14 cellular contexts compared by ENCODE assay signal in the genomic region with DNA sequence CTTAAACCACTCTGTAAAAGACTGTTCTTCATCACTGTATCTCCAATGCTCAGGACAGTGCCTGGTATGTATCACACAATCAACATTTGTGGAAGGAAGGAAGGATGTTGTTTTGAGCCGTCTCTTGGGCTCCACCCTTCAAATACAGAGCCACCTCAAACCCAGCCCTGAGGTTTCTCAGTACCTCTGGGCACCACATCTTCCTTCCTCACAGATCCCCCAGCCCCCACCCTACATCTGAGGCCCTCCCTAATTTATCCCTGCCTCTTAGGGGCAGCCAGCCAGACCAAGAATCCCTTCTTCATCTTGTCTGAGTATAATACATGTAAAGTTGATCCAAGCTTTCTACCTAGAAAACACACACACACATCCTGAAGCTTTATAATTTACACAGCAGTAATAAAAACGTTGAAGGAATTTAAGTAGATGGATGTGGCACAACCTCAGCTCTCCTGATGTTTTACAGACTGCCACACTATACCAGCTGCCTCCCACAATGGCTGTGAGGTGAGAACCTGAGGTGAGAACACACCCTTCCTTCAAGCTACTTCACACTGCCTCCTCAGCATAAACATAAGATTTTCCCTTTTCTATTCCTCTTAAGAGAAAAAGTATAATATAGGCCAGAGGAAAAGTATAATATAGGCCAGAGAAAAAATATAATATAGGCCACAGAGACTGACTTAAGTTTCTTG. TPM values are rescaled to one million over a fixed set of nuclear protein-coding genes. Genes with fewer than 3 reads are reported as not detected.
A peak's percentile ranks its signal among the peaks of the same experiment; 100 is the strongest.
DNase-seq lines count a peak whose midpoint lies in the region; ATAC-seq and TF ChIP-seq lines count a peak whose summit lies in the region.
"Had no signal": no experiment of that assay in that cellular context is flagged by ENCODE, and none has a peak within 500 bp of the region (broad histone marks: within the 10 kb centered on the region; RNA-seq: fewer than 3 reads in every experiment).

No MANE protein-coding gene starts in this region.

- H3K9me3 Mint-ChIP-seq in activated T-helper 1 cell treated with anti-CD3 and anti-CD28 coated beads, Interleukin-12 subunit alpha, Interleukin-12 subunit beta, Interleukin-2, Interleukin-4 antibody, amounts not matched to agents 30 ng/mL and 10 ng/mL and 1 ng/mL, durations not matched to agents 14 hours and 24 hours and 36 hours, result peaks cover 9% of the 10 kb centered on the region
- H3K9me3 Mint-ChIP-seq in natural killer cell, result no peaks in the 10 kb centered on the region
- H3K9me3 Mint-ChIP-seq: HFFc6 had no signal

- intact Hi-C loops in activated T-helper 1 cell treated with anti-CD3 and anti-CD28 coated beads, Interleukin-12 subunit alpha, Interleukin-12 subunit beta, Interleukin-2, Interleukin-4 antibody, amounts not matched to agents 30 ng/mL and 10 ng/mL and 1 ng/mL, durations not matched to agents 14 hours and 24 hours and 36 hours (cut with micrococcal nuclease), result loop anchor here (2.0 kb wide), 3 partner anchors 20 to 124 kb away; no protein-coding TSS in a partner anchor
- intact Hi-C loops in natural killer cell (cut with micrococcal nuclease), result loop anchor here (2.0 to 5.0 kb wide), 3 partner anchors 16 to 206 kb away; no protein-coding TSS in a partner anchor

- peaks cover 12% of the 10 kb centered on the region for H3K36me3 Mint-ChIP-seq in activated T-helper 1 cell treated with anti-CD3 and anti-CD28 coated beads, Interleukin-12 subunit alpha, Interleukin-12 subunit beta, Interleukin-2, Interleukin-4 antibody, amounts not matched to agents 30 ng/mL and 10 ng/mL and 1 ng/mL, durations not matched to agents 14 hours and 24 hours and 36 hours (ENCODE audit: low read depth)
- H3K36me3 Mint-ChIP-seq in natural killer cell, result no peaks in the 10 kb centered on the region

- DNase-seq in NK-92 treated with Interleukin-12 subunit alpha and Interleukin-12 subunit beta, amount 100 ng/mL, for 24 hours (lab: John Stamatoyannopoulos, UW), result peak; percentile 49
- no peak for DNase-seq in NK-92 (lab: John Stamatoyannopoulos, UW; ENCODE audit: unreplicated experiment)
- peak; percentile 36 for DNase-seq in activated T-helper 1 cell treated with anti-CD3 and anti-CD28 coated beads, Interleukin-12 subunit alpha, Interleukin-12 subunit beta, Interleukin-2, Interleukin-4 antibody, amounts not matched to agents 30 ng/mL and 10 ng/mL and 1 ng/mL, durations not matched to agents 14 hours and 24 hours and 36 hours (ENCODE audit: low spot score)
- no peak for DNase-seq in natural killer cell
- DNase-seq in NCI-H1417 (lab: John Stamatoyannopoulos, UW), result no peak
- DNase-seq in activated CD4-positive, CD25-positive, alpha-beta regulatory T cell (lab: John Stamatoyannopoulos, UW), result no peak
- DNase-seq in NCI-H187 (lab: John Stamatoyannopoulos, UW), result no peak
- DNase-seq: anterior cingulate cortex, erythroblast, HFFc6, NCI-H2029, NCI-H524, thyroid gland had no signal

- H3K4me1 Mint-ChIP-seq in activated T-helper 1 cell treated with anti-CD3 and anti-CD28 coated beads, Interleukin-12 subunit alpha, Interleukin-12 subunit beta, Interleukin-2, Interleukin-4 antibody, amounts not matched to agents 30 ng/mL and 10 ng/mL and 1 ng/mL, durations not matched to agents 14 hours and 24 hours and 36 hours (ENCODE audit: low read depth), result peaks cover 81% of the 10 kb centered on the region
- peaks cover 96 to 99% of the 10 kb centered on the region in 2 donors for H3K4me1 Mint-ChIP-seq in natural killer cell

- peak overlapping the region; percentile 61 for H3K4me3 Mint-ChIP-seq in activated T-helper 1 cell treated with anti-CD3 and anti-CD28 coated beads, Interleukin-12 subunit alpha, Interleukin-12 subunit beta, Interleukin-2, Interleukin-4 antibody, amounts not matched to agents 30 ng/mL and 10 ng/mL and 1 ng/mL, durations not matched to agents 14 hours and 24 hours and 36 hours
- H3K4me3 Mint-ChIP-seq in natural killer cell, result peak overlapping the region; percentile 86
- H3K4me3 Mint-ChIP-seq: HFFc6 had no signal

- ATAC-seq in GM18502 (IDR thresholded peaks at IDR 0.05; ENCODE audit: poor library complexity, unreplicated experiment) (peak; percentile 61), natural killer cell (peak; percentile 72 to 83 (median 73))

- peak overlapping the region; percentile 82 for H3K27ac Mint-ChIP-seq in activated T-helper 1 cell treated with anti-CD3 and anti-CD28 coated beads, Interleukin-12 subunit alpha, Interleukin-12 subunit beta, Interleukin-2, Interleukin-4 antibody, amounts not matched to agents 30 ng/mL and 10 ng/mL and 1 ng/mL, durations not matched to agents 14 hours and 24 hours and 36 hours
- H3K27ac Mint-ChIP-seq in natural killer cell, result peak overlapping the region; percentile 83 to 99
- H3K27ac Mint-ChIP-seq: HFFc6 had no signal

- no peak for TF ChIP-seq CTCF in natural killer cell (IDR thresholded peaks at IDR 0.05)

- H3K27me3 Mint-ChIP-seq in activated T-helper 1 cell treated with anti-CD3 and anti-CD28 coated beads, Interleukin-12 subunit alpha, Interleukin-12 subunit beta, Interleukin-2, Interleukin-4 antibody, amounts not matched to agents 30 ng/mL and 10 ng/mL and 1 ng/mL, durations not matched to agents 14 hours and 24 hours and 36 hours (ENCODE audit: insufficient read depth), result no peaks in the 10 kb centered on the region
- no peaks in the 10 kb centered on the region for H3K27me3 Mint-ChIP-seq in natural killer cell (ENCODE audit: low read depth in 2 of 2)

RNA-seq across cellular contexts. Expression of a gene that starts 48.5 kb away (rescaled TPM):
- 19.9 and 23.1 TPM in 2 replicates for total RNA-seq in activated T-helper 1 cell treated with anti-CD3 and anti-CD28 coated beads, Interleukin-12 subunit alpha, Interleukin-12 subunit beta, Interleukin-2, Interleukin-4 antibody, amounts not matched to agents 30 ng/mL and 10 ng/mL and 1 ng/mL, durations not matched to agents 14 hours and 24 hours and 36 hours
- 10 to 100 TPM in 1 of 3 donors, 1 to 10 TPM in 2; 7.2 to 11.4 (median 7.9) TPM for total RNA-seq in natural killer cell

Comparison
In these comparisons a context has a peak if more than half of its experiments do, and no peak if none do; other contexts are left out.
1. DNase-seq: peak in NK-92 treated with Interleukin-12 subunit alpha and Interleukin-12 subunit beta, amount 100 ng/mL, for 24 hours (single experiment) and activated T-helper 1 cell treated with anti-CD3 and anti-CD28 coated beads, Interleukin-12 subunit alpha, Interleukin-12 subunit beta, Interleukin-2, Interleukin-4 antibody, amounts not matched to agents 30 ng/mL and 10 ng/mL and 1 ng/mL, durations not matched to agents 14 hours and 24 hours and 36 hours (single experiment); none in NK-92 (single experiment), natural killer cell (single experiment), NCI-H1417 (0 of 3), activated CD4-positive, CD25-positive, alpha-beta regulatory T cell (0 of 4) and NCI-H187 (0 of 2).